In genomic region chr5:148000036-148000435, GRCh38 we compare ENCODE assay signal across 19 cellular contexts.
"Had no signal": no experiment of that assay in that cellular context is flagged by ENCODE, and none has a peak within 500 bp of the region (broad histone marks: within the 10 kb centered on the region; RNA-seq: fewer than 3 reads in every experiment).

No MANE protein-coding gene starts in this region.

- H3K36me3 ChIP-seq: MG63 had no signal

- DNase-seq: KBM-7, MG63, NCI-H1092 treated with DMSO at 0.1 percent for 48 hours, NCI-H1436, NCI-H187, NCI-H2029 treated with DMSO at 0.1 percent for 48 hours, NCI-H2171 treated with DMSO at 0.1 percent for 48 hours, NCI-H2227 treated with DMSO at 0.1 percent for 48 hours, NCI-H524, NCI-H526 treated with DMSO at 0.1 percent for 48 hours, NCI-H748 treated with DMSO at 0.1 percent for 48 hours, PC-3, SHP77, SK-N-SH, SW 1271, T-cell had no signal

- H3K4me1 Mint-ChIP-seq: T-cell had no signal

- H3K4me3 Mint-ChIP-seq: T-cell had no signal

- H3K4me2 ChIP-seq: SK-N-SH had no signal

- H3K27me3 ChIP-seq: MG63 had no signal

- ATAC-seq: Panc1, PC-3, T-cell had no signal

- H3K9me3 ChIP-seq: SK-N-SH had no signal

- H3K9ac ChIP-seq: SK-N-SH had no signal

- H3K27ac ChIP-seq: HL-60, RWPE1 had no signal

- H3K4me3 ChIP-seq: MG63 had no signal

- H3K27ac Mint-ChIP-seq: T-cell had no signal

- H3K36me3 Mint-ChIP-seq: T-cell had no signal
